Comparison of ENCODE assay signal across 11 cellular contexts in the genomic region with DNA sequence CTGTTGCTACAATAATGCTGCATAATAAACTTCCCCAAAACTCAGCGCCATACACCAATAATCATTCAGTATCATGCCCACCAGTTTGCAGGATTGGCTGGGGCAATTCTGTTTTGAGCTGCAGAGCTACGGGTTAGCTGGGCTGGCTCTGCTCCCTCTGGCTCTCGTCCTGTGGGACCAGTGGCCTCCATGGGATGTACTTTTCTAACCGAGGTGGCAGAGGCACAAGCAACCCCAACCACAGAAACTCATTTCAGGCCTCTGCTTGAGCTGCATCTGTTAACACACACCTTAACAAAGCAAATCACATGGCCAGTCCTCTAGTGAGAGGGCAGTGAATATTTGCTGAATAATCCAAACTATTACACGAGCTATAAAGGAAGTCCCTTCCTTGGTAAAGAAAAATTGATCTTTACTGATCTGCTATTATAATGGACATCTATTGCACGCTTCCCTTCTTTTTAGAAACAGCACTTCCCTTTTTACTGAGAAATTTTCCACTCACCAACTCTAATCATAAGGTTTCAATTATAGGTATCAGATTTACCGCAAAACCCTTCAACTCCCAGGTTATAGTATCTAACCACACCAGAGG. TPM values are rescaled to one million over a fixed set of nuclear protein-coding genes. Genes with fewer than 3 reads are reported as not detected.
A peak's percentile ranks its signal among the peaks of the same experiment; 100 is the strongest.
DNase-seq lines count a peak whose midpoint lies in the region; ATAC-seq, FAIRE-seq and TF ChIP-seq lines count a peak whose summit lies in the region.
"Had no signal": no experiment of that assay in that cellular context is flagged by ENCODE, and none has a peak within 500 bp of the region (broad histone marks: within the 10 kb centered on the region; RNA-seq: fewer than 3 reads in every experiment).

No MANE protein-coding gene starts in this region.

- no peak overlapping the region for H3K4me3 Mint-ChIP-seq in memory B cell

- TF ChIP-seq POLR2A in GM12892 (IDR thresholded peaks at IDR 0.05; ENCODE audit: low read depth, low read length), result no peak

- DNase-seq in GM12892 (ENCODE audit: insufficient read length) (no peak), NCI-H1417 treated with DMSO at 0.1 percent for 48 hours (lab: John Stamatoyannopoulos, UW) (peak; percentile 50), memory B cell (ENCODE audit: low spot score in 2 of 2) (no peak), T-helper 1 cell (no peak), NCI-H526 (lab: John Stamatoyannopoulos, UW) (no peak), omental fat pad (ENCODE audit: low spot score) (no peak), mesenteric fat pad (ENCODE audit: low spot score) (no peak)
- DNase-seq: IMR-90, sigmoid colon had no signal

- peaks cover 41% of the 10 kb centered on the region for H3K4me1 Mint-ChIP-seq in memory B cell

- peak overlapping the region; percentile 57 for H3K27ac Mint-ChIP-seq in memory B cell

- TF ChIP-seq CTCF in omental fat pad (IDR thresholded peaks at IDR 0.05), result no peak

- ATAC-seq in GM21717 (IDR thresholded peaks at IDR 0.05; ENCODE audit: unreplicated experiment) (peak; percentile 21), memory B cell (ENCODE audit: low read depth) (no peak), omental fat pad (ENCODE audit: low FRiP score) (no peak)

- peaks cover 10% of the 10 kb centered on the region for H3K36me3 Mint-ChIP-seq in memory B cell

- peaks cover 6% of the 10 kb centered on the region for H3K27me3 Mint-ChIP-seq in memory B cell

- peak; percentile 82 for FAIRE-seq in GM12892 (lab: Jason Lieb, UNC)

- H3K9me3 Mint-ChIP-seq in memory B cell, result no peaks in the 10 kb centered on the region

RNA-seq across cellular contexts. Expression of a gene that starts 11.0 kb away (rescaled TPM):
- 266 TPM for polyA plus RNA-seq in GM12892 (2012; ENCODE audit: missing spikeins)
- total RNA-seq in omental fat pad (10 to 100 TPM in 3 of 4 donors, 1 to 10 TPM in 1; 1.8 to 20.4 (median 16.1) TPM), mesenteric fat pad (18.1 TPM)
- total RNA-seq: fibroblast of villous mesenchyme had no signal
